14 cellular contexts compared by ENCODE assay signal in the genomic region with DNA sequence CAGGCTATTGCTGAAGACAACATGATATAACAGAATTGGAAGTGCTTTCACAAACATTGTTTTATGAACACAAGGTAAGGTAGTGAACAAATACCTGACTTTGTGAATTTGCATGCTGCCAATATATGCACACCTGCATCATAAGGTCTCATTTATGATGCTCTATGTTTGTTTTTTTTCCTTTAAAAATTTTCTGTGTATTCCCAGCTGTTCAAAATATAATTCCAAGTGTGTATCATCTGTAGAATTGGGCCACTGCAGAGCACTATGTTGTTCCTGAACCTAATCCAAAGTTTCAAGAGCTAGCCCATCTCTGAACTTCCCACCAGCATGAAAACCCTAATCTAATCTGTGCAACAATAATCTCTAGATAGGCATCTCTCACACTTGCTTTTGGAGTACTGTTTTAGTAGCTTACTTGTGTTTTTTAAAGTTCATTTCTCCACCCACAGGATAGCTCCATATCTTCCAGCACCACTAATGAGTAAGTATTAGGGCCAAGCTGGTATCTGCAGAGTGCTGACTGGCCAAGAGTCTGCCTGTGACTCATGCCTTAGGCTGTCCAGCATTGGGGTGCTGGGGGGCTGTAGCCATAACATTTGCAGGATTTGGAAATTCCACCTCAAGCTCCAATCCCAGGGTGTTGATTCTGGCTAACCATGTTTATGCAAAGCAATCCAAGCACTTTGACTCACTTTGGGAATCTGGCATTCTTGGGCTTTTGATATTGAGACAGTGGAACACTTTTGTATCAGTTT.
DNase-seq lines count a peak whose midpoint lies in the region; ATAC-seq and TF ChIP-seq lines count a peak whose summit lies in the region.
"Had no signal": no experiment of that assay in that cellular context is flagged by ENCODE, and none has a peak within 500 bp of the region (broad histone marks: within the 10 kb centered on the region; RNA-seq: fewer than 3 reads in every experiment).

No MANE protein-coding gene starts in this region.

- no peaks in the 10 kb centered on the region for H3K27me3 Mint-ChIP-seq in osteocyte (ENCODE audit: unreplicated experiment)
- H3K27me3 Mint-ChIP-seq: activated CD4-positive, alpha-beta T cell treated with anti-CD3 and anti-CD28 coated beads, Interleukin-2, amount 10 ng/mL, durations not matched to agents 7 days and 5 days had no signal

- CTCF ChIA-PET in AG04450 (lab: Charles Lee) (interaction anchor here (0.6 to 1.9 kb wide), 5 partner anchors 19 to 564 kb away, joined by 3 to 14 read pairs (median 3); no protein-coding TSS in a partner anchor), IMR-90 (lab: Yijun Ruan, JAX) (interaction anchor here (1.6 kb wide), 1 partner anchor 17 kb away, joined by 7 read pairs; no protein-coding TSS in a partner anchor)

- 0 out of 2 replicates have a peak, but pooled peaks have one; percentile 13 for TF ChIP-seq RAD21 in IMR-90 (IDR thresholded peaks at IDR 0.05; ENCODE audit: low read length)

- no peak overlapping the region for H2AK9ac ChIP-seq in IMR-90 (replicated peaks; ENCODE audit: low read depth, low read length, poor library complexity)

- H3K27ac Mint-ChIP-seq in osteocyte (ENCODE audit: unreplicated experiment), result no peak overlapping the region
- H3K27ac Mint-ChIP-seq: activated CD4-positive, alpha-beta T cell treated with anti-CD3 and anti-CD28 coated beads, Interleukin-2, amount 10 ng/mL, durations not matched to agents 7 days and 5 days; naive thymus-derived CD8-positive, alpha-beta T cell had no signal

- no peak overlapping the region; the same call in 1 of the 2 replicates for H3K18ac ChIP-seq in IMR-90 (ENCODE audit: low read depth, low read length)

- peaks cover 4 to 14% of the 10 kb centered on the region in 2 experiments; a peak in 2 of 4 replicates for H3K79me1 ChIP-seq in IMR-90 (ENCODE audit: low read depth in 1 of 2, low read length in 2 of 2)

- peak overlapping the region; percentile 80 for H2BK120ac ChIP-seq in IMR-90 (ENCODE audit: low read depth, low read length)

- peaks cover 12% of the 10 kb centered on the region for H3K4me1 ChIP-seq in IMR-90 (ENCODE audit: control insufficient read depth, insufficient read depth, low read length)

- no peak overlapping the region for H2AFZ ChIP-seq in IMR-90 (replicated peaks; ENCODE audit: low read length, poor library complexity)

- H4K8ac ChIP-seq in IMR-90 (ENCODE audit: low read depth in 2 of 2, low read length in 2 of 2), result peak overlapping the region in 1 of 2 experiments; percentile 52; a peak in 1 of 4 replicates

- no peaks in the 10 kb centered on the region for H3K27me3 ChIP-seq in AG04450 (ENCODE audit: control insufficient read depth, insufficient read depth, low read length)
- no peaks in the 10 kb centered on the region for H3K27me3 ChIP-seq in IMR-90 (ENCODE audit: control insufficient read depth, insufficient read depth, low read length)

- H3K4me1 Mint-ChIP-seq in osteocyte (ENCODE audit: unreplicated experiment), result peaks cover 23% of the 10 kb centered on the region

- H3K9ac ChIP-seq in IMR-90 (ENCODE audit: low read depth, low read length), result no peak overlapping the region

- H3K9me3 ChIP-seq in AG04450 (ENCODE audit: control insufficient read depth, insufficient read depth, low read length) (no peaks in the 10 kb centered on the region), IMR-90 (ENCODE audit: control insufficient read depth, insufficient read depth, low read length) (no peaks in the 10 kb centered on the region)

- intact Hi-C loops in IMR-90 (cut with micrococcal nuclease), result no loop called here

- 0 out of 2 replicates have a peak overlapping the region, but pooled peaks have one; percentile 8 for H3K14ac ChIP-seq in IMR-90 (replicated peaks; ENCODE audit: low read depth, low read length)

- dilution Hi-C loops in IMR-90 (cut with HindIII; ENCODE audit: low sequenced_read_pairs, unreplicated experiment), result no loop called here

- no peak overlapping the region; the same call in 1 of the 2 replicates for H4K5ac ChIP-seq in IMR-90 (ENCODE audit: low read depth, low read length)

- H3K4me3 ChIP-seq in AG04450 (ENCODE audit: low read depth, low read length) (no peak overlapping the region), IMR-90 (ENCODE audit: insufficient read depth, low read depth, low read length) (no peak overlapping the region), cardiac fibroblast (replicated peaks in 1 of 2; ENCODE audit: low read depth in 2 of 2, low read length in 2 of 2) (no peak overlapping the region)
- H3K4me3 ChIP-seq: SK-N-MC had no signal

- H2AK5ac ChIP-seq in IMR-90 (ENCODE audit: low read depth, low read length), result no peak overlapping the region

- H3K4me3 Mint-ChIP-seq in osteocyte (ENCODE audit: unreplicated experiment), result no peak overlapping the region
- H3K4me3 Mint-ChIP-seq: activated CD4-positive, alpha-beta T cell treated with anti-CD3 and anti-CD28 coated beads, Interleukin-2, amount 10 ng/mL, durations not matched to agents 7 days and 5 days; naive thymus-derived CD8-positive, alpha-beta T cell had no signal

- peak overlapping the region; percentile 74; the same call in 1 of the 3 replicates for H2BK15ac ChIP-seq in IMR-90 (ENCODE audit: low read depth, low read length)

- H3K36me3 ChIP-seq in IMR-90 (ENCODE audit: control insufficient read depth, insufficient read depth, low read length), result no peaks in the 10 kb centered on the region

- BruUV-seq in IMR-90 (replicated peaks; lab: Mats Ljungman, UMichigan), result no TSS peak

- H3K4me2 ChIP-seq in IMR-90 (ENCODE audit: low read depth, low read length), result peak overlapping the region; percentile 38; the same call in 1 of the 2 replicates

- H2BK20ac ChIP-seq in IMR-90 (ENCODE audit: low read depth, low read length), result peak overlapping the region; percentile 86

- TF ChIP-seq CTCF in AG04450 (IDR thresholded peaks at IDR 0.05; ENCODE audit: low read depth, low read length), result no peak
- TF ChIP-seq CTCF in IMR-90 (conservative IDR thresholded peaks at IDR 0.05; ENCODE audit: low read depth, low read length), result no peak
- no peak for TF ChIP-seq CTCF in cardiac fibroblast (IDR thresholded peaks at IDR 0.05; ENCODE audit: low read depth, low read length)
- no peak for TF ChIP-seq CTCF in osteocyte (IDR thresholded peaks at IDR 0.05)

- peak overlapping the region; percentile 57 for H3K4ac ChIP-seq in IMR-90 (ENCODE audit: low read depth, low read length)

- peak overlapping the region; percentile 57 for H2BK5ac ChIP-seq in IMR-90 (ENCODE audit: low read depth, low read length, poor library complexity, severe bottlenecking)

- peak overlapping the region; percentile 79 for H4K91ac ChIP-seq in IMR-90 (ENCODE audit: insufficient read depth, low read depth, low read length)

- H3K9me1 ChIP-seq in IMR-90 (ENCODE audit: insufficient read depth, low read length), result peaks cover 28% of the 10 kb centered on the region

- peaks cover 36% of the 10 kb centered on the region for H3K36me3 Mint-ChIP-seq in osteocyte (ENCODE audit: unreplicated experiment)
- H3K36me3 Mint-ChIP-seq: naive thymus-derived CD8-positive, alpha-beta T cell had no signal

- no peaks in the 10 kb centered on the region for H4K20me1 ChIP-seq in IMR-90 (ENCODE audit: insufficient read depth, low read length)

- peak; percentile 93 for DNase-seq in AG04450 (ENCODE audit: low read depth, low spot score)
- peak; percentile 98 for DNase-seq in IMR-90
- peak; percentile 13 to 48 for DNase-seq in cardiac fibroblast (ENCODE audit: low read depth in 2 of 2)
- DNase-seq in iris pigment epithelial cell (ENCODE audit: low read depth), result peak; percentile 65
- no peak for DNase-seq in osteocyte (ENCODE audit: extremely low spot score, unreplicated experiment)
- no peak for DNase-seq in iPS-NIHi11 (ENCODE audit: low spot score)
- DNase-seq: activated CD4-positive, alpha-beta T cell treated with anti-CD3 and anti-CD28 coated beads, Interleukin-2, amount 10 ng/mL, durations not matched to agents 7 days and 5 days; activated naive CD4-positive, alpha-beta T cell; naive thymus-derived CD8-positive, alpha-beta T cell; NCI-H446; stimulated activated naive CD4-positive, alpha-beta T cell had no signal

- H3K56ac ChIP-seq in IMR-90 (ENCODE audit: extremely low read depth, insufficient read depth, low read length), result peak overlapping the region; percentile 33; the same call in 1 of the 2 replicates

- peak; percentile 99 for ATAC-seq in IMR-90 (ENCODE audit: low read depth)
- ATAC-seq in GM21423 (IDR thresholded peaks at IDR 0.05; ENCODE audit: unreplicated experiment), result no peak
- no peak for ATAC-seq in GM19395 (IDR thresholded peaks at IDR 0.05; ENCODE audit: unreplicated experiment)
- ATAC-seq: naive thymus-derived CD8-positive, alpha-beta T cell had no signal

- no peaks in the 10 kb centered on the region for H3K9me3 Mint-ChIP-seq in osteocyte (ENCODE audit: unreplicated experiment)
- H3K9me3 Mint-ChIP-seq: activated CD4-positive, alpha-beta T cell treated with anti-CD3 and anti-CD28 coated beads, Interleukin-2, amount 10 ng/mL, durations not matched to agents 7 days and 5 days; naive thymus-derived CD8-positive, alpha-beta T cell had no signal

- no peak for TF ChIP-seq POLR2A in IMR-90 (IDR thresholded peaks at IDR 0.05; ENCODE audit: low read depth, low read length)

- POLR2A ChIA-PET in AG04450 (lab: Yijun Ruan, JAX) (interaction anchor here (0.6 to 1.4 kb wide), 12 partner anchors 9 to 184 kb away, joined by 3 to 7 read pairs (median 4); no protein-coding TSS in a partner anchor), IMR-90 (lab: Charles Lee; ENCODE audit: unreplicated experiment) (no interaction called here)

- no peak overlapping the region for H3K27ac ChIP-seq in AG04450 (ENCODE audit: low read depth, low read length)
- peak overlapping the region; percentile 9; the same call in 1 of the 2 replicates for H3K27ac ChIP-seq in IMR-90 (ENCODE audit: insufficient read depth, low read length)
- H3K27ac ChIP-seq: SK-N-MC had no signal

- in situ Hi-C loops in IMR-90 (cut with MboI; ENCODE audit: low sequenced_read_pairs), result no loop called here

- H3K23ac ChIP-seq in IMR-90 (ENCODE audit: low read depth, low read length), result 0 out of 2 replicates have a peak overlapping the region, but pooled peaks have one; percentile 37

TF ChIP-seq in IMR-90, 13 proteins besides CTCF, POLR2A, EP300 and RAD21 (continues in another document):
- TF ChIP-seq, protein P1, sequence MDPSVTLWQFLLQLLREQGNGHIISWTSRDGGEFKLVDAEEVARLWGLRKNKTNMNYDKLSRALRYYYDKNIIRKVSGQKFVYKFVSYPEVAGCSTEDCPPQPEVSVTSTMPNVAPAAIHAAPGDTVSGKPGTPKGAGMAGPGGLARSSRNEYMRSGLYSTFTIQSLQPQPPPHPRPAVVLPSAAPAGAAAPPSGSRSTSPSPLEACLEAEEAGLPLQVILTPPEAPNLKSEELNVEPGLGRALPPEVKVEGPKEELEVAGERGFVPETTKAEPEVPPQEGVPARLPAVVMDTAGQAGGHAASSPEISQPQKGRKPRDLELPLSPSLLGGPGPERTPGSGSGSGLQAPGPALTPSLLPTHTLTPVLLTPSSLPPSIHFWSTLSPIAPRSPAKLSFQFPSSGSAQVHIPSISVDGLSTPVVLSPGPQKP (IDR thresholded peaks at IDR 0.05; ENCODE audit: borderline replicate concordance, low read depth, low read length), result no peak
- TF ChIP-seq FOS (IDR thresholded peaks at IDR 0.05; ENCODE audit: low read depth, low read length) (peak; percentile 98), SMC3 (IDR thresholded peaks at IDR 0.05; ENCODE audit: low read depth, low read length) (peak; percentile 26; the same call in 1 of the 2 replicates)

Comparison
In these comparisons a context has a peak if more than half of its experiments do, and no peak if none do; other contexts are left out.
1. DNase-seq: peak in AG04450 (single experiment), IMR-90 (single experiment), cardiac fibroblast (2 of 2) and iris pigment epithelial cell (single experiment); none in osteocyte (single experiment) and iPS-NIHi11 (single experiment).